2 cellular contexts compared by ENCODE assay signal in the genomic region with DNA sequence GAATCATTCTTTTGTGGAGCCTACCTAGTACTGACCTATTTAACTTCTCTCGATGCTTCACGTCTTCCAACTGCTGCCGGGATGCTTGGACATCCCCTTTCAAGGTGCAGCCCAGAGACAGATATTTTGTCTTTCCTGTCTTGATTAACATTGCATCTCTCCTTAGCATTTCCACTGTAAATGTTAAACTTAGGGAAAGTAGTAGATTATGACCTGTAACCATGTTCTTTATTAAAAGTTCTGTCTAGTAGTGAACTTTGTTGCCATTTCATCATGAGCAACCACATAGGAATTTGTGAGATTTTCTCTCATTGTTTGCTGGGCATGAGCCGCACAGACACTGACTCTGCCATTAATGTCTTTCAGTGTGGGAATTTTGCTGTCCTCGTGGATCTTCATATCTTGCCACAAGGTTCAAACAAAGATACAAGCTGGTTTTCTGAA.
TF ChIP-seq lines count a peak whose summit lies in the region.

No MANE protein-coding gene starts in this region.

TF ChIP-seq in IMR-90, 13 proteins besides CTCF, POLR2A, EP300 and RAD21:
- TF ChIP-seq RCOR1 (IDR thresholded peaks at IDR 0.05; ENCODE audit: insufficient replicate concordance, low read length): no peak
- TF ChIP-seq MAZ (IDR thresholded peaks at IDR 0.05; ENCODE audit: borderline replicate concordance, low read depth, low read length): no peak
- TF ChIP-seq MXI1 (IDR thresholded peaks at IDR 0.05; ENCODE audit: borderline replicate concordance, low read depth, low read length): no peak
- TF ChIP-seq RFX5 (IDR thresholded peaks at IDR 0.05; ENCODE audit: low read depth, low read length): no peak
- TF ChIP-seq MAFK (IDR thresholded peaks at IDR 0.05; ENCODE audit: low read depth, low read length): peak; percentile 32; the same call in 1 of the 2 replicates

TF ChIP-seq in HepG2, 621 proteins besides CTCF, POLR2A, EP300 and RAD21 (continues in another document):
- TF ChIP-seq MLLT10 (CRISPR knock-in tag; IDR thresholded peaks at IDR 0.05) (no peak), ZNF24 (IDR thresholded peaks at IDR 0.05) (peak; percentile 31; the same call in 1 of the 2 replicates), CBX5 (CRISPR knock-in tag; IDR thresholded peaks at IDR 0.05; ENCODE audit: borderline replicate concordance) (peak; percentile 52; the same call in 1 of the 2 replicates), ZNF224 (CRISPR knock-in tag; IDR thresholded peaks at IDR 0.05) (no peak), ASH2L (IDR thresholded peaks at IDR 0.05; ENCODE audit: insufficient read length, low read depth, low read length) (peak; percentile 76), ZFX (CRISPR knock-in tag; IDR thresholded peaks at IDR 0.05; ENCODE audit: low read depth) (no peak), ZNF431 (CRISPR knock-in tag; IDR thresholded peaks at IDR 0.05; ENCODE audit: borderline replicate concordance, low read depth) (no peak), ZSCAN29 (CRISPR knock-in tag; conservative IDR thresholded peaks at IDR 0.05) (no peak), ZIK1 (CRISPR knock-in tag; IDR thresholded peaks at IDR 0.05; ENCODE audit: borderline replicate concordance, low read depth) (no peak), NCOA5 (CRISPR knock-in tag; IDR thresholded peaks at IDR 0.05) (no peak), ZNF138 (CRISPR knock-in tag; IDR thresholded peaks at IDR 0.05; ENCODE audit: low read depth) (no peak), HOXA9 (CRISPR knock-in tag; IDR thresholded peaks at IDR 0.05; ENCODE audit: borderline replicate concordance) (no peak), NFRKB (IDR thresholded peaks at IDR 0.05) (no peak), TRIM24 (CRISPR knock-in tag; IDR thresholded peaks at IDR 0.05) (no peak), ZNF260 (CRISPR knock-in tag; IDR thresholded peaks at IDR 0.05; ENCODE audit: borderline replicate concordance, low read depth) (no peak), NR2F1 (CRISPR knock-in tag; IDR thresholded peaks at IDR 0.05) (no peak; a peak in 1 of 4 replicates), KDM2A (CRISPR knock-in tag; IDR thresholded peaks at IDR 0.05; ENCODE audit: borderline replicate concordance, low read depth) (no peak), ZNF589 (CRISPR knock-in tag; conservative IDR thresholded peaks at IDR 0.05) (no peak), YY1 (IDR thresholded peaks at IDR 0.05; ENCODE audit: insufficient read depth, insufficient replicate concordance, low read depth, low read length) (no peak), CHD2 (IDR thresholded peaks at IDR 0.05; ENCODE audit: low read depth, low read length) (no peak), GATA4 (IDR thresholded peaks at IDR 0.05; ENCODE audit: borderline replicate concordance, low read depth) (no peak), ZNF83 (CRISPR knock-in tag; IDR thresholded peaks at IDR 0.05; ENCODE audit: borderline replicate concordance) (no peak), MAFF (IDR thresholded peaks at IDR 0.05; ENCODE audit: low read depth, low read length) (peak; percentile 66), CCDC6 (CRISPR knock-in tag; IDR thresholded peaks at IDR 0.05) (no peak), ZNF780A (CRISPR knock-in tag; IDR thresholded peaks at IDR 0.05) (no peak), ZNF546 (CRISPR knock-in tag; conservative IDR thresholded peaks at IDR 0.05) (no peak), MEIS2 (CRISPR knock-in tag; IDR thresholded peaks at IDR 0.05) (no peak)
- TF ChIP-seq, protein P1, sequence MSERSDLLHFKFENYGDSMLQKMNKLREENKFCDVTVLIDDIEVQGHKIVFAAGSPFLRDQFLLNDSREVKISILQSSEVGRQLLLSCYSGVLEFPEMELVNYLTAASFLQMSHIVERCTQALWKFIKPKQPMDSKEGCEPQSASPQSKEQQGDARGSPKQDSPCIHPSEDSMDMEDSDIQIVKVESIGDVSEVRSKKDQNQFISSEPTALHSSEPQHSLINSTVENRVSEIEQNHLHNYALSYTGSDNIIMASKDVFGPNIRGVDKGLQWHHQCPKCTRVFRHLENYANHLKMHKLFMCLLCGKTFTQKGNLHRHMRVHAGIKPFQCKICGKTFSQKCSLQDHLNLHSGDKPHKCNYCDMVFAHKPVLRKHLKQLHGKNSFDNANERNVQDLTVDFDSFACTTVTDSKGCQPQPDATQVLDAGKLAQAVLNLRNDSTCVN (CRISPR knock-in tag; IDR thresholded peaks at IDR 0.05; ENCODE audit: borderline replicate concordance): no peak
- TF ChIP-seq, protein P2, sequence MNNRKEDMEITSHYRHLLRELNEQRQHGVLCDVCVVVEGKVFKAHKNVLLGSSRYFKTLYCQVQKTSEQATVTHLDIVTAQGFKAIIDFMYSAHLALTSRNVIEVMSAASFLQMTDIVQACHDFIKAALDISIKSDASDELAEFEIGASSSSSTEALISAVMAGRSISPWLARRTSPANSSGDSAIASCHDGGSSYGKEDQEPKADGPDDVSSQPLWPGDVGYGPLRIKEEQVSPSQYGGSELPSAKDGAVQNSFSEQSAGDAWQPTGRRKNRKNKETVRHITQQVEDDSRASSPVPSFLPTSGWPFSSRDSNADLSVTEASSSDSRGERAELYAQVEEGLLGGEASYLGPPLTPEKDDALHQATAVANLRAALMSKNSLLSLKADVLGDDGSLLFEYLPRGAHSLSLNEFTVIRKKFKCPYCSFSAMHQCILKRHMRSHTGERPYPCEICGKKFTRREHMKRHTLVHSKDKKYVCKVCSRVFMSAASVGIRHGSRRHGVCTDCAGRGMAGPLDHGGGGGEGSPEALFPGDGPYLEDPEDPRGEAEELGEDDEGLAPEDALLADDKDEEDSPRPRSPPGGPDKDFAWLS (CRISPR knock-in tag; IDR thresholded peaks at IDR 0.05; ENCODE audit: borderline replicate concordance): no peak
- TF ChIP-seq, protein P3, sequence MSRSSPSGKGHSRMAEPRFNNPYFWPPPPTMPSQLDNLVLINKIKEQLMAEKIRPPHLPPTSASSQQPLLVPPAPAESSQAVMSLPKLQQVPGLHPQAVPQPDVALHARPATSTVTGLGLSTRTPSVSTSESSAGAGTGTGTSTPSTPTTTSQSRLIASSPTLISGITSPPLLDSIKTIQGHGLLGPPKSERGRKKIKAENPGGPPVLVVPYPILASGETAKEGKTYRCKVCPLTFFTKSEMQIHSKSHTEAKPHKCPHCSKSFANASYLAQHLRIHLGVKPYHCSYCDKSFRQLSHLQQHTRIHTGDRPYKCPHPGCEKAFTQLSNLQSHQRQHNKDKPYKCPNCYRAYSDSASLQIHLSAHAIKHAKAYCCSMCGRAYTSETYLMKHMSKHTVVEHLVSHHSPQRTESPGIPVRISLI (CRISPR knock-in tag; IDR thresholded peaks at IDR 0.05; ENCODE audit: borderline replicate concordance): no peak
- TF ChIP-seq, protein P4, sequence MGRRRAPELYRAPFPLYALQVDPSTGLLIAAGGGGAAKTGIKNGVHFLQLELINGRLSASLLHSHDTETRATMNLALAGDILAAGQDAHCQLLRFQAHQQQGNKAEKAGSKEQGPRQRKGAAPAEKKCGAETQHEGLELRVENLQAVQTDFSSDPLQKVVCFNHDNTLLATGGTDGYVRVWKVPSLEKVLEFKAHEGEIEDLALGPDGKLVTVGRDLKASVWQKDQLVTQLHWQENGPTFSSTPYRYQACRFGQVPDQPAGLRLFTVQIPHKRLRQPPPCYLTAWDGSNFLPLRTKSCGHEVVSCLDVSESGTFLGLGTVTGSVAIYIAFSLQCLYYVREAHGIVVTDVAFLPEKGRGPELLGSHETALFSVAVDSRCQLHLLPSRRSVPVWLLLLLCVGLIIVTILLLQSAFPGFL (CRISPR knock-in tag; IDR thresholded peaks at IDR 0.05): no peak
- TF ChIP-seq, protein P5, sequence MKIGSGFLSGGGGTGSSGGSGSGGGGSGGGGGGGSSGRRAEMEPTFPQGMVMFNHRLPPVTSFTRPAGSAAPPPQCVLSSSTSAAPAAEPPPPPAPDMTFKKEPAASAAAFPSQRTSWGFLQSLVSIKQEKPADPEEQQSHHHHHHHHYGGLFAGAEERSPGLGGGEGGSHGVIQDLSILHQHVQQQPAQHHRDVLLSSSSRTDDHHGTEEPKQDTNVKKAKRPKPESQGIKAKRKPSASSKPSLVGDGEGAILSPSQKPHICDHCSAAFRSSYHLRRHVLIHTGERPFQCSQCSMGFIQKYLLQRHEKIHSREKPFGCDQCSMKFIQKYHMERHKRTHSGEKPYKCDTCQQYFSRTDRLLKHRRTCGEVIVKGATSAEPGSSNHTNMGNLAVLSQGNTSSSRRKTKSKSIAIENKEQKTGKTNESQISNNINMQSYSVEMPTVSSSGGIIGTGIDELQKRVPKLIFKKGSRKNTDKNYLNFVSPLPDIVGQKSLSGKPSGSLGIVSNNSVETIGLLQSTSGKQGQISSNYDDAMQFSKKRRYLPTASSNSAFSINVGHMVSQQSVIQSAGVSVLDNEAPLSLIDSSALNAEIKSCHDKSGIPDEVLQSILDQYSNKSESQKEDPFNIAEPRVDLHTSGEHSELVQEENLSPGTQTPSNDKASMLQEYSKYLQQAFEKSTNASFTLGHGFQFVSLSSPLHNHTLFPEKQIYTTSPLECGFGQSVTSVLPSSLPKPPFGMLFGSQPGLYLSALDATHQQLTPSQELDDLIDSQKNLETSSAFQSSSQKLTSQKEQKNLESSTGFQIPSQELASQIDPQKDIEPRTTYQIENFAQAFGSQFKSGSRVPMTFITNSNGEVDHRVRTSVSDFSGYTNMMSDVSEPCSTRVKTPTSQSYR (CRISPR knock-in tag; IDR thresholded peaks at IDR 0.05; ENCODE audit: borderline replicate concordance): no peak
- TF ChIP-seq, protein P6, sequence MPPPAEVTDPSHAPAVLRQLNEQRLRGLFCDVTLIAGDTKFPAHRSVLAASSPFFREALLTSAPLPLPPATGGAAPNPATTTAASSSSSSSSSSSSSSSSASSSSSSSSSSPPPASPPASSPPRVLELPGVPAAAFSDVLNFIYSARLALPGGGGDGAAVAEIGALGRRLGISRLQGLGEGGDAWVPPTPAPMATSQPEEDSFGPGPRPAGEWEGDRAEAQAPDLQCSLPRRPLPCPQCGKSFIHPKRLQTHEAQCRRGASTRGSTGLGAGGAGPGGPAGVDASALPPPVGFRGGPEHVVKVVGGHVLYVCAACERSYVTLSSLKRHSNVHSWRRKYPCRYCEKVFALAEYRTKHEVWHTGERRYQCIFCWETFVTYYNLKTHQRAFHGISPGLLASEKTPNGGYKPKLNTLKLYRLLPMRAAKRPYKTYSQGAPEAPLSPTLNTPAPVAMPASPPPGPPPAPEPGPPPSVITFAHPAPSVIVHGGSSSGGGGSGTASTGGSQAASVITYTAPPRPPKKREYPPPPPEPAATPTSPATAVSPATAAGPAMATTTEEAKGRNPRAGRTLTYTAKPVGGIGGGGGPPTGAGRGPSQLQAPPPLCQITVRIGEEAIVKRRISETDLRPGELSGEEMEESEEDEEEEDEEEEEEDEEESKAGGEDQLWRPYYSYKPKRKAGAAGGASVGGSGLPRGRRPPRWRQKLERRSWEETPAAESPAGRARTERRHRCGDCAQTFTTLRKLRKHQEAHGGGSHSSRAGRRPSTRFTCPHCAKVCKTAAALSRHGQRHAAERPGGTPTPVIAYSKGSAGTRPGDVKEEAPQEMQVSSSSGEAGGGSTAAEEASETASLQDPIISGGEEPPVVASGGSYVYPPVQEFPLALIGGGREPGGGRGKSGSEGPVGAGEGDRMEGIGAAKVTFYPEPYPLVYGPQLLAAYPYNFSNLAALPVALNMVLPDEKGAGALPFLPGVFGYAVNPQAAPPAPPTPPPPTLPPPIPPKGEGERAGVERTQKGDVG (CRISPR knock-in tag; IDR thresholded peaks at IDR 0.05; ENCODE audit: borderline replicate concordance): no peak
- TF ChIP-seq, protein P7, sequence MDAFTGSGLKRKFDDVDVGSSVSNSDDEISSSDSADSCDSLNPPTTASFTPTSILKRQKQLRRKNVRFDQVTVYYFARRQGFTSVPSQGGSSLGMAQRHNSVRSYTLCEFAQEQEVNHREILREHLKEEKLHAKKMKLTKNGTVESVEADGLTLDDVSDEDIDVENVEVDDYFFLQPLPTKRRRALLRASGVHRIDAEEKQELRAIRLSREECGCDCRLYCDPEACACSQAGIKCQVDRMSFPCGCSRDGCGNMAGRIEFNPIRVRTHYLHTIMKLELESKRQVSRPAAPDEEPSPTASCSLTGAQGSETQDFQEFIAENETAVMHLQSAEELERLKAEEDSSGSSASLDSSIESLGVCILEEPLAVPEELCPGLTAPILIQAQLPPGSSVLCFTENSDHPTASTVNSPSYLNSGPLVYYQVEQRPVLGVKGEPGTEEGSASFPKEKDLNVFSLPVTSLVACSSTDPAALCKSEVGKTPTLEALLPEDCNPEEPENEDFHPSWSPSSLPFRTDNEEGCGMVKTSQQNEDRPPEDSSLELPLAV (CRISPR knock-in tag; conservative IDR thresholded peaks at IDR 0.05; ENCODE audit: low read depth): no peak
- TF ChIP-seq, protein P8, sequence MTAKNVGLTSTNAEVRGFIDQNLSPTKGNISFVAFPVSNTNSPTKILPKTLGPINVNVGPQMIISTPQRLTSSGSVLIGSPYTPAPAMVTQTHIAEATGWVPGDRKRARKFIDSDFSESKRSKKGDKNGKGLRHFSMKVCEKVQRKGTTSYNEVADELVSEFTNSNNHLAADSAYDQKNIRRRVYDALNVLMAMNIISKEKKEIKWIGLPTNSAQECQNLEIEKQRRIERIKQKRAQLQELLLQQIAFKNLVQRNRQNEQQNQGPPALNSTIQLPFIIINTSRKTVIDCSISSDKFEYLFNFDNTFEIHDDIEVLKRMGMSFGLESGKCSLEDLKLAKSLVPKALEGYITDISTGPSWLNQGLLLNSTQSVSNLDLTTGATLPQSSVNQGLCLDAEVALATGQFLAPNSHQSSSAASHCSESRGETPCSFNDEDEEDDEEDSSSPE (CRISPR knock-in tag; IDR thresholded peaks at IDR 0.05): no peak
- TF ChIP-seq, protein P9, sequence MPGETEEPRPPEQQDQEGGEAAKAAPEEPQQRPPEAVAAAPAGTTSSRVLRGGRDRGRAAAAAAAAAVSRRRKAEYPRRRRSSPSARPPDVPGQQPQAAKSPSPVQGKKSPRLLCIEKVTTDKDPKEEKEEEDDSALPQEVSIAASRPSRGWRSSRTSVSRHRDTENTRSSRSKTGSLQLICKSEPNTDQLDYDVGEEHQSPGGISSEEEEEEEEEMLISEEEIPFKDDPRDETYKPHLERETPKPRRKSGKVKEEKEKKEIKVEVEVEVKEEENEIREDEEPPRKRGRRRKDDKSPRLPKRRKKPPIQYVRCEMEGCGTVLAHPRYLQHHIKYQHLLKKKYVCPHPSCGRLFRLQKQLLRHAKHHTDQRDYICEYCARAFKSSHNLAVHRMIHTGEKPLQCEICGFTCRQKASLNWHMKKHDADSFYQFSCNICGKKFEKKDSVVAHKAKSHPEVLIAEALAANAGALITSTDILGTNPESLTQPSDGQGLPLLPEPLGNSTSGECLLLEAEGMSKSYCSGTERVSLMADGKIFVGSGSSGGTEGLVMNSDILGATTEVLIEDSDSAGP (CRISPR knock-in tag; IDR thresholded peaks at IDR 0.05; ENCODE audit: borderline replicate concordance): no peak
- TF ChIP-seq, protein P10, sequence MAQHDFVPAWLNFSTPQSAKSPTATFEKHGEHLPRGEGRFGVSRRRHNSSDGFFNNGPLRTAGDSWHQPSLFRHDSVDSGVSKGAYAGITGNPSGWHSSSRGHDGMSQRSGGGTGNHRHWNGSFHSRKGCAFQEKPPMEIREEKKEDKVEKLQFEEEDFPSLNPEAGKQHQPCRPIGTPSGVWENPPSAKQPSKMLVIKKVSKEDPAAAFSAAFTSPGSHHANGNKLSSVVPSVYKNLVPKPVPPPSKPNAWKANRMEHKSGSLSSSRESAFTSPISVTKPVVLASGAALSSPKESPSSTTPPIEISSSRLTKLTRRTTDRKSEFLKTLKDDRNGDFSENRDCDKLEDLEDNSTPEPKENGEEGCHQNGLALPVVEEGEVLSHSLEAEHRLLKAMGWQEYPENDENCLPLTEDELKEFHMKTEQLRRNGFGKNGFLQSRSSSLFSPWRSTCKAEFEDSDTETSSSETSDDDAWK (CRISPR knock-in tag; IDR thresholded peaks at IDR 0.05): no peak
